In the genomic region with DNA sequence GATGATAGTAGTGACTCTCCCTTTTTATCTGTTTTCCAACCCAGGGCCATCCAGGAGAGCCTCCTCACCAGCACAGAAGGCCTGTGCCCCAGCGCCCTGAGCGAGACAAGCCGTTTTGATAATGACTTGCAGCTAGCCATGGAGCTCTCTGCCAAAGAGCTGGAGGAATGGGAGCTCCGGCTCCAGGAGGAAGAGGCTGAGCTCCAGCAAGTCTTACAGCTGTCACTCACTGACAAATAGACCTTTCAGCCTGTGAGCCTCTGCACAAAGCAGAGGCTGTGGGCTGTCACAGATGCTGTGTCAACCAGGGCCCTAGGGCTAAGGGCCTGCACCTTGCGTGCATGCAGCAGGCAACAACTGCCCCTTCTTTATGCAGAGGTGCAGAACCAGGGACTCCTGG, we compare ENCODE assay signal across 21 cellular contexts. TPM values are rescaled to one million over a fixed set of nuclear protein-coding genes. Genes with fewer than 3 reads are reported as not detected.
DNase-seq lines count a peak whose midpoint lies in the region; ATAC-seq and TF ChIP-seq lines count a peak whose summit lies in the region.
"Had no signal": no experiment of that assay in that cellular context is flagged by ENCODE, and none has a peak within 500 bp of the region (broad histone marks: within the 10 kb centered on the region; RNA-seq: fewer than 3 reads in every experiment).

No MANE protein-coding gene starts in this region.

- H3K36me3 Mint-ChIP-seq in activated naive CD4-positive, alpha-beta T cell treated with anti-CD3 and anti-CD28 coated beads, Interleukin-2, amount 10 ng/mL, durations not matched to agents 7 days and 5 days, result peaks cover 71% of the 10 kb centered on the region
- H3K36me3 Mint-ChIP-seq in osteocyte (ENCODE audit: unreplicated experiment), result peaks cover 39% of the 10 kb centered on the region

- no peaks in the 10 kb centered on the region for H3K9me3 Mint-ChIP-seq in activated naive CD4-positive, alpha-beta T cell treated with anti-CD3 and anti-CD28 coated beads, Interleukin-2, amount 10 ng/mL, durations not matched to agents 7 days and 5 days
- no peaks in the 10 kb centered on the region for H3K9me3 Mint-ChIP-seq in osteocyte (ENCODE audit: unreplicated experiment)
- H3K9me3 Mint-ChIP-seq: activated T-helper 1 cell treated with anti-CD3 and anti-CD28 coated beads, Interleukin-12 subunit alpha, Interleukin-12 subunit beta, Interleukin-2, Interleukin-4 antibody, amounts not matched to agents 30 ng/mL and 10 ng/mL and 1 ng/mL, durations not matched to agents 14 hours and 24 hours and 36 hours; central memory CD8-positive, alpha-beta T cell; endodermal cell; H9; nephron had no signal

- no peak overlapping the region for H3K4me3 ChIP-seq in thyroid gland (replicated peaks in 1 of 3)

- ATAC-seq in Right ventricle myocardium superior (ENCODE audit: poor library complexity) (peak; percentile 9), Right ventricle myocardium inferior (no peak), GM21515 (IDR thresholded peaks at IDR 0.05; ENCODE audit: unreplicated experiment) (no peak)
- ATAC-seq: activated CD8-positive, alpha-beta T cell treated with anti-CD3 and anti-CD28 coated beads, Interleukin-2, amount 10 ng/mL, durations not matched to agents 7 days and 5 days had no signal

- H3K27ac ChIP-seq in caudate nucleus (ENCODE audit: low read depth, low read length) (peak overlapping the region; percentile 84), thyroid gland (peak overlapping the region; percentile 83 to 97 (median 96))
- H3K27ac ChIP-seq: HL-60, WERI-Rb-1 had no signal

- intact Hi-C loops in Right ventricle myocardium superior (cut with DNase I) (no loop called here), Right ventricle myocardium inferior (cut with DNase I) (no loop called here), thyroid gland (cut with DNase I) (no loop called here)

- TF ChIP-seq CTCF in thyroid gland (IDR thresholded peaks at IDR 0.05), result no peak
- TF ChIP-seq CTCF in osteocyte (IDR thresholded peaks at IDR 0.05), result no peak

- DNase-seq in Right ventricle myocardium superior (no peak), Right ventricle myocardium inferior (ENCODE audit: missing footprints) (no peak), caudate nucleus (lab: John Stamatoyannopoulos, UW) (peak in 46 of 61 donors; percentile 6 to 76 (median 38)), medulla oblongata (ENCODE audit: extremely low spot score) (peak; percentile 76), thyroid gland (no peak), osteocyte (ENCODE audit: extremely low spot score, unreplicated experiment) (no peak)
- DNase-seq in activated naive CD4-positive, alpha-beta T cell treated with anti-CD3 and anti-CD28 coated beads, Interleukin-2, amount 10 ng/mL, durations not matched to agents 7 days and 5 days, result no peak
- DNase-seq: activated CD8-positive, alpha-beta T cell treated with anti-CD3 and anti-CD28 coated beads, Interleukin-2, amount 10 ng/mL, durations not matched to agents 7 days and 5 days; DND-41; endodermal cell; H9; kidney; NCI-H524 treated with DMSO at 0.1 percent for 48 hours; SHP77; stimulated activated naive CD4-positive, alpha-beta T cell; WERI-Rb-1 had no signal

- CTCF ChIA-PET in activated naive CD4-positive, alpha-beta T cell treated with anti-CD3 and anti-CD28 coated beads, Interleukin-2, amount 10 ng/mL, durations not matched to agents 7 days and 5 days (lab: Charles Lee), result interaction anchor here (1.1 to 2.8 kb wide), 3 partner anchors 13 to 183 kb away, joined by 3 to 9 read pairs (median 7); no protein-coding TSS in a partner anchor

- no peak for TF ChIP-seq POLR2A in thyroid gland (IDR thresholded peaks at IDR 0.05)

- WGBS in thyroid gland, 2 donors, result 86 to 95% methylated on average over 2 to 5 of the region's 5 CpGs

- H3K4me1 Mint-ChIP-seq in activated naive CD4-positive, alpha-beta T cell treated with anti-CD3 and anti-CD28 coated beads, Interleukin-2, amount 10 ng/mL, durations not matched to agents 7 days and 5 days, result peaks cover 41% of the 10 kb centered on the region
- H3K4me1 Mint-ChIP-seq in osteocyte (ENCODE audit: unreplicated experiment), result peaks cover 17% of the 10 kb centered on the region

- no peak overlapping the region for H3K4me3 Mint-ChIP-seq in activated naive CD4-positive, alpha-beta T cell treated with anti-CD3 and anti-CD28 coated beads, Interleukin-2, amount 10 ng/mL, durations not matched to agents 7 days and 5 days
- no peak overlapping the region for H3K4me3 Mint-ChIP-seq in osteocyte (ENCODE audit: unreplicated experiment)
- H3K4me3 Mint-ChIP-seq: activated CD8-positive, alpha-beta T cell treated with anti-CD3 and anti-CD28 coated beads, Interleukin-2, amount 10 ng/mL, durations not matched to agents 7 days and 5 days; activated T-helper 1 cell treated with anti-CD3 and anti-CD28 coated beads, Interleukin-12 subunit alpha, Interleukin-12 subunit beta, Interleukin-2, Interleukin-4 antibody, amounts not matched to agents 30 ng/mL and 10 ng/mL and 1 ng/mL, durations not matched to agents 14 hours and 24 hours and 36 hours; central memory CD8-positive, alpha-beta T cell; endodermal cell; H9; nephron had no signal

- H3K9me3 ChIP-seq in thyroid gland, result no peaks in the 10 kb centered on the region

- no peaks in the 10 kb centered on the region for H3K27me3 Mint-ChIP-seq in activated naive CD4-positive, alpha-beta T cell treated with anti-CD3 and anti-CD28 coated beads, Interleukin-2, amount 10 ng/mL, durations not matched to agents 7 days and 5 days
- no peaks in the 10 kb centered on the region for H3K27me3 Mint-ChIP-seq in osteocyte (ENCODE audit: unreplicated experiment)
- H3K27me3 Mint-ChIP-seq: central memory CD8-positive, alpha-beta T cell had no signal

- H3K27me3 ChIP-seq in thyroid gland, result no peaks in the 10 kb centered on the region

- H3K4me1 ChIP-seq in thyroid gland, result peaks cover 28 to 43% of the 10 kb centered on the region in 2 donors

- H3K27ac Mint-ChIP-seq in activated naive CD4-positive, alpha-beta T cell treated with anti-CD3 and anti-CD28 coated beads, Interleukin-2, amount 10 ng/mL, durations not matched to agents 7 days and 5 days, result no peak overlapping the region
- H3K27ac Mint-ChIP-seq in osteocyte (ENCODE audit: unreplicated experiment), result no peak overlapping the region
- H3K27ac Mint-ChIP-seq: endodermal cell had no signal

- H3K36me3 ChIP-seq in thyroid gland, result peaks cover 0 to 9% of the 10 kb centered on the region in 2 donors

RNA-seq across cellular contexts. Expression of gene C12orf76, which starts 11.0 kb away (rescaled TPM):
- total RNA-seq in Right ventricle myocardium superior (6.7 TPM), Right ventricle myocardium inferior (5.3 TPM), thyroid gland (10 to 100 TPM; 16.1 to 41.5 (median 21.9) TPM), osteocyte (13.7 and 14.5 TPM in 2 replicates)

RNA-seq across cellular contexts. Expression of gene ANKRD13A, which starts 38.1 kb away (rescaled TPM):
- total RNA-seq in Right ventricle myocardium superior (24.7 TPM), Right ventricle myocardium inferior (22.9 TPM), thyroid gland (100 to 1,000 TPM; 125 to 167 (median 137) TPM), osteocyte (42.3 and 43.5 TPM in 2 replicates)

RNA-seq across cellular contexts. Expression of gene GIT2, which starts 41.1 kb away (rescaled TPM):
- total RNA-seq in Right ventricle myocardium superior (41.5 TPM), Right ventricle myocardium inferior (47.1 TPM), thyroid gland (10 to 100 TPM; 54.4 to 69.4 (median 60.1) TPM), osteocyte (49.6 and 52.6 TPM in 2 replicates)

Comparison
In these comparisons a context has a peak if more than half of its experiments do, and no peak if none do; other contexts are left out.
1. DNase-seq: peak in caudate nucleus (46 of 61) and medulla oblongata (single experiment); none in Right ventricle myocardium superior (single experiment), Right ventricle myocardium inferior (single experiment), thyroid gland (0 of 2), activated naive CD4-positive, alpha-beta T cell treated with anti-CD3 and anti-CD28 coated beads, Interleukin-2, amount 10 ng/mL, durations not matched to agents 7 days and 5 days (single experiment) and osteocyte (single experiment).